19 cellular contexts compared by ENCODE assay signal in the genomic region with DNA sequence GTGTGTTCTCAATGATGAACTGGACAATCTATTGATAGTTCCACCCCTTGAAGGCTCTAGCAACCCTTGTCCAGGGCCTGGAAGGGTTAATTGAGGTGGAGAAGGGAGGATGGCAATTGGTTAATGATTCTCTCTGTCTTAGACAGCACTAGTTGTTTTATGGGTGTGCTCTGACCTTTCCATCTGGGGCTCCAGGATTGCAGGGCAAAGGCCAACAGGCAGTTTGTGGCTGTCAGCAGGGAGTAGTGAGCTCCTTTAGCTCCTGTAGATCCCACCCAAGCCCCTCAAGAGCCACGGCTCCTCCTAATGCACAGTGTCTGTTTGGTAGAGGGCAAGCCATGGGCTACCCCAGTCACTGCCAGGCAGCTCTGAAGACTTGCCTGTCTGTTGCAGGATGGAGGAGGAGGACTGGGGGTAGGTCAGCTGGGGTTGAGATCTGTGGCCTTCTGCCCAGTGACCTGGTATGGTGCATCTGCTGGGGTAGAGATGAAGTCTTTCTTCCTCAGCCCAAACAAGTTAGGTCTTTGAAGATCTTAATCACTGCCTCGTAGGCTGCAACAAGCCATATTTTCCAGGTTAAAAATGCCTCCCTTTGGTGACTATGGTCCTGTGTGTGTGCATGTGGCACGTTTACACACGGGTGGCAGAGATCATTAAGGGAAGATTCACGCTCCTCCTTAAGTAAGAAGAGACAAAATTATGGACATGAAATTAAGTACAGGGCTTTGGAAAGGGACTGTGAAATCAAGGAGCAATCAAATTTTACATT. TPM values are rescaled to one million over a fixed set of nuclear protein-coding genes. Genes with fewer than 3 reads are reported as not detected.
DNase-seq lines count a peak whose midpoint lies in the region; ATAC-seq, FAIRE-seq and TF ChIP-seq lines count a peak whose summit lies in the region.
"Had no signal": no experiment of that assay in that cellular context is flagged by ENCODE, and none has a peak within 500 bp of the region (broad histone marks: within the 10 kb centered on the region; RNA-seq: fewer than 3 reads in every experiment).

No MANE protein-coding gene starts in this region.

- TF ChIP-seq EP300 in K562 (IDR thresholded peaks at IDR 0.05; ENCODE audit: low read length): no peak

- no peak overlapping the region for H3K27ac ChIP-seq in K562 (ENCODE audit: extremely low read depth, low read depth, low read length)
- peak overlapping the region in 1 of 2 donors; percentile 42 for H3K27ac ChIP-seq in liver (ENCODE audit: low read depth in 1 of 2, low read length in 2 of 2)
- H3K27ac ChIP-seq: PC-9 had no signal

- no TSS peak for BruUV-seq in K562 (replicated peaks; lab: Mats Ljungman, UMichigan)

- POLR2A ChIA-PET in K562 (lab: Yijun Ruan, JAX): interaction anchor here (1.4 kb wide), 1 partner anchor 9 kb away, joined by 4 read pairs; no protein-coding TSS in a partner anchor

- ATAC-seq in K562: no peak
- ATAC-seq: GM12878, Right ventricle myocardium inferior had no signal

- no peak overlapping the region for H2AFZ ChIP-seq in K562 (ENCODE audit: low read depth, low read length)
- H2AFZ ChIP-seq: PC-9 had no signal

- no peaks in the 10 kb centered on the region for H3K79me2 ChIP-seq in K562 (ENCODE audit: control insufficient read depth, insufficient read depth, low read length)

- no peak overlapping the region for H3K4me2 ChIP-seq in K562 (ENCODE audit: insufficient read depth, low read length)
- H3K4me2 ChIP-seq: PC-9 had no signal

- no peaks in the 10 kb centered on the region for H3K4me1 ChIP-seq in K562 (replicated peaks in 1 of 2; ENCODE audit: control insufficient read depth in 2 of 2, insufficient read depth in 2 of 2, low read length in 2 of 2)
- peaks cover 13 to 67% (median 65%) of the 10 kb centered on the region in 4 donors for H3K4me1 ChIP-seq in liver (ENCODE audit: control insufficient read depth in 4 of 4, insufficient read depth in 4 of 4, low read length in 3 of 4)

- in situ Hi-C loops in Caki2 (cut with HindIII; ENCODE audit: low pct_unique_long_range_greater_than_20kb, low sequenced_read_pairs): no loop called here
- in situ Hi-C loops in K562 (cut with MboI): no loop called here

- TF ChIP-seq POLR2A in K562 (conservative IDR thresholded peaks at IDR 0.05): no peak

- TF ChIP-seq RAD21 in K562 (CRISPR knock-in tag; conservative IDR thresholded peaks at IDR 0.05 in 1 of 2, IDR thresholded peaks at IDR 0.05 in 1 of 2) (no peak), liver (IDR thresholded peaks at IDR 0.05) (peak; percentile 17 to 40)

- no peaks in the 10 kb centered on the region for H3K9me3 ChIP-seq in K562 (replicated peaks; ENCODE audit: control insufficient read depth, insufficient read depth, low read depth, low read length)
- no peaks in the 10 kb centered on the region for H3K9me3 ChIP-seq in liver (ENCODE audit: control insufficient read depth in 4 of 4, low read length in 3 of 4)

- H3K4me3 ChIP-seq in K562 (no peak overlapping the region), liver (ENCODE audit: low read depth in 1 of 3, low read length in 3 of 3) (peak overlapping the region in 2 of 3 donors; percentile 2 to 32)
- H3K4me3 ChIP-seq: GM12878, PC-9 had no signal

- H3K36me3 ChIP-seq in K562 (ENCODE audit: control insufficient read depth, insufficient read depth, low read length): no peaks in the 10 kb centered on the region
- H3K36me3 ChIP-seq in liver (ENCODE audit: control insufficient read depth in 4 of 4, insufficient read depth in 3 of 4, low read depth in 1 of 4, low read length in 3 of 4): no peaks in the 10 kb centered on the region

- H3K9ac ChIP-seq in K562 (ENCODE audit: insufficient read depth in 1 of 2, low read depth in 2 of 2, low read length in 2 of 2): no peak overlapping the region
- H3K9ac ChIP-seq in liver (ENCODE audit: low read depth in 1 of 2, low read length in 2 of 2): no peak overlapping the region

- DNase-seq in Caki2 (ENCODE audit: low read depth) (peak; percentile 40), K562 (ENCODE audit: extremely low read depth in 1 of 4, low spot score in 3 of 4) (peak in 2 of 4 experiments; percentile 4), renal cortical epithelial cell (ENCODE audit: low read depth) (peak; percentile 3), HUDEP-2 (lab: John Stamatoyannopoulos, UW; ENCODE audit: unreplicated experiment in 76 of 76) (no peak), GM19239 (ENCODE audit: insufficient read length, low spot score) (no peak), NCI-H2171 (lab: John Stamatoyannopoulos, UW) (no peak)
- DNase-seq: AML-193, Calu3, DMS79, HCEC 1CT, NCI-H1048, NCI-H345, NCI-H69, PC-9 had no signal

- intact Hi-C loops in K562 (cut with micrococcal nuclease): no loop called here

- no peaks in the 10 kb centered on the region for H4K20me1 ChIP-seq in K562 (replicated peaks; ENCODE audit: control insufficient read depth, insufficient read depth, low read length)

- CTCF ChIA-PET in K562 (lab: Yijun Ruan, JAX; ENCODE audit: low intra/inter-chr PET ratio): no interaction called here

- TF ChIP-seq CTCF in K562 (IDR thresholded peaks at IDR 0.05 in 2 of 3, conservative IDR thresholded peaks at IDR 0.05 in 1 of 3; ENCODE audit: insufficient read depth in 2 of 3, low read depth in 1 of 3, low read length in 3 of 3) (no peak), liver (IDR thresholded peaks at IDR 0.05; ENCODE audit: low read depth, low read length, missing input control) (no peak)

- WGBS in K562 (ENCODE audit: insufficient coverage, low coverage, missing lambda C conversion rate): 2% methylated on average over 5 of the region's 5 CpGs
- WGBS in liver: 38% methylated on average over 5 of the region's 5 CpGs

- FAIRE-seq in K562 (lab: Jason Lieb, UNC) (peak; percentile 52), GM19239 (lab: Jason Lieb, UNC) (no peak)
- FAIRE-seq: GM12878 had no signal

- no peaks in the 10 kb centered on the region for H3K9me1 ChIP-seq in K562 (ENCODE audit: control insufficient read depth, insufficient read depth, low read length)

- H3K27me3 ChIP-seq in K562 (ENCODE audit: control insufficient read depth in 2 of 2, insufficient read depth in 2 of 2, low read length in 2 of 2): peaks cover 9 to 21% of the 10 kb centered on the region in 2 experiments
- H3K27me3 ChIP-seq in liver (ENCODE audit: control insufficient read depth in 4 of 4, insufficient read depth in 4 of 4, low read length in 3 of 4): no peaks in the 10 kb centered on the region

TF ChIP-seq in K562, 482 proteins besides CTCF, POLR2A, EP300 and RAD21 (continues in another document):
- TF ChIP-seq TFAM (CRISPR knock-in tag; conservative IDR thresholded peaks at IDR 0.05): no peak

TF ChIP-seq in liver, 16 proteins besides CTCF, POLR2A, EP300 and RAD21 (continues in another document):
- TF ChIP-seq YY1 (IDR thresholded peaks at IDR 0.05): peak; percentile 52
- TF ChIP-seq HNF4A (conservative IDR thresholded peaks at IDR 0.05): peak; percentile 84 to 92

RNA-seq across cellular contexts. Expression of a gene that starts 7.7 kb away (rescaled TPM):
- total RNA-seq in Caki2 (2014; rRNA removed; shearing (Covaris generic); ENCODE audit: low replicate concordance): not detected in 2 replicates
- not detected in 2 replicates for total RNA-seq in K562 (2011; cell fraction: chromatin; rRNA removed; ENCODE audit: low replicate concordance)
- total RNA-seq in K562 (2011; cell fraction: nucleolus; rRNA removed): not detected in 2 replicates
- total RNA-seq in K562 (2011; cell fraction: nucleoplasm; rRNA removed): not detected in 2 replicates
- total RNA-seq in K562 (2014; rRNA removed) (not detected in 2 replicates), K562 (2014; rRNA removed; fragmentation: Illumina TruSeq; extraction: Trizol) (not detected in 2 replicates), K562 (2015; rRNA removed; fragmentation: Illumina TruSeq; extraction: Trizol) (not detected in 2 replicates), K562 (2021) (not detected in 2 replicates), liver (1 to 10 TPM in 1 of 2 donors, under 1 TPM in 1; 0.51 to 2.8 TPM), renal cortical epithelial cell (not detected in 2 replicates)
- polyA plus RNA-seq in K562 (2011; rRNA removed) (0.03 TPM in 1 of 2 replicates, not detected in the other), K562 (2014; fragmentation: Illumina TruSeq; extraction: Trizol) (not detected in 2 replicates), K562 (2014; fragmentation: Nextera tagmentation; extraction: Ambion mirVana) (not detected), K562 (2014; rRNA removed) (not detected in 2 replicates), liver (under 1 TPM; 0.07 to 0.64 TPM)
- polyA plus RNA-seq in K562 (2011; cell fraction: cytosol; rRNA removed): 0.01 TPM in 1 of 2 replicates, not detected in the other
- polyA plus RNA-seq in K562 (2011; cell fraction: nucleus; rRNA removed): 0.48 TPM in 1 of 2 replicates, not detected in the other
- polyA plus RNA-seq in K562 (2012): 0.04 TPM in 1 of 2 replicates, not detected in the other
- polyA minus RNA-seq in K562 (2011; rRNA and poly(A)+ RNA removed): 0.24 TPM in 1 of 2 replicates, not detected in the other
- not detected in 2 replicates for polyA minus RNA-seq in K562 (2011; cell fraction: cytosol; rRNA and poly(A)+ RNA removed)
- 0.33 TPM in 1 of 2 replicates, not detected in the other for polyA minus RNA-seq in K562 (2011; cell fraction: nucleus; rRNA and poly(A)+ RNA removed)
- total RNA-seq: A673, G401, PC-9 had no signal
- polyA plus RNA-seq: GM12878 had no signal

RNA-seq across cellular contexts. Expression of a gene that starts 26.0 kb away (rescaled TPM):
- not detected in 2 replicates for total RNA-seq in Caki2 (2014; rRNA removed; shearing (Covaris generic); ENCODE audit: low replicate concordance)
- not detected in 2 replicates for total RNA-seq in K562 (2011; cell fraction: chromatin; rRNA removed; ENCODE audit: low replicate concordance)
- not detected in 2 replicates for total RNA-seq in K562 (2011; cell fraction: nucleolus; rRNA removed)
- total RNA-seq in K562 (2011; cell fraction: nucleoplasm; rRNA removed): not detected in 2 replicates
- total RNA-seq in K562 (2014; rRNA removed): not detected in 2 replicates
- total RNA-seq in K562 (2014; rRNA removed; fragmentation: Illumina TruSeq; extraction: Trizol): not detected in 2 replicates
- not detected in 2 replicates for total RNA-seq in K562 (2015; rRNA removed; fragmentation: Illumina TruSeq; extraction: Trizol)
- total RNA-seq in K562 (2021): not detected in 2 replicates
- not detected in 2 replicates for polyA plus RNA-seq in K562 (2011; rRNA removed)
- 0.04 TPM in 1 of 2 replicates, not detected in the other for polyA plus RNA-seq in K562 (2011; cell fraction: cytosol; rRNA removed)
- polyA plus RNA-seq in K562 (2011; cell fraction: nucleus; rRNA removed): not detected in 2 replicates
- polyA plus RNA-seq in K562 (2012): not detected in 2 replicates
- polyA plus RNA-seq in K562 (2014; fragmentation: Illumina TruSeq; extraction: Trizol): not detected in 2 replicates
- polyA plus RNA-seq in K562 (2014; fragmentation: Nextera tagmentation; extraction: Ambion mirVana): not detected
- not detected in 2 replicates for polyA plus RNA-seq in K562 (2014; rRNA removed)
- polyA minus RNA-seq in K562 (2011; rRNA and poly(A)+ RNA removed): not detected in 2 replicates
- polyA minus RNA-seq in K562 (2011; cell fraction: cytosol; rRNA and poly(A)+ RNA removed): not detected in 2 replicates
- not detected in 2 replicates for polyA minus RNA-seq in K562 (2011; cell fraction: nucleus; rRNA and poly(A)+ RNA removed)
- 10 to 100 TPM in 1 of 2 donors, 1 to 10 TPM in 1; 5.4 to 25.1 TPM for total RNA-seq in liver
- polyA plus RNA-seq in liver: 1 to 10 TPM; 1.5 to 3.9 TPM
- not detected in 2 replicates for total RNA-seq in renal cortical epithelial cell
- total RNA-seq: A673, Calu3, PC-9 had no signal

Comparison
In these comparisons a context has a peak if more than half of its experiments do, and no peak if none do; other contexts are left out.
1. DNase-seq: peak in Caki2 (single experiment) and renal cortical epithelial cell (single experiment); none in HUDEP-2 (0 of 76), GM19239 (single experiment) and NCI-H2171 (single experiment).